8 cellular contexts compared by ENCODE assay signal in the genomic region with DNA sequence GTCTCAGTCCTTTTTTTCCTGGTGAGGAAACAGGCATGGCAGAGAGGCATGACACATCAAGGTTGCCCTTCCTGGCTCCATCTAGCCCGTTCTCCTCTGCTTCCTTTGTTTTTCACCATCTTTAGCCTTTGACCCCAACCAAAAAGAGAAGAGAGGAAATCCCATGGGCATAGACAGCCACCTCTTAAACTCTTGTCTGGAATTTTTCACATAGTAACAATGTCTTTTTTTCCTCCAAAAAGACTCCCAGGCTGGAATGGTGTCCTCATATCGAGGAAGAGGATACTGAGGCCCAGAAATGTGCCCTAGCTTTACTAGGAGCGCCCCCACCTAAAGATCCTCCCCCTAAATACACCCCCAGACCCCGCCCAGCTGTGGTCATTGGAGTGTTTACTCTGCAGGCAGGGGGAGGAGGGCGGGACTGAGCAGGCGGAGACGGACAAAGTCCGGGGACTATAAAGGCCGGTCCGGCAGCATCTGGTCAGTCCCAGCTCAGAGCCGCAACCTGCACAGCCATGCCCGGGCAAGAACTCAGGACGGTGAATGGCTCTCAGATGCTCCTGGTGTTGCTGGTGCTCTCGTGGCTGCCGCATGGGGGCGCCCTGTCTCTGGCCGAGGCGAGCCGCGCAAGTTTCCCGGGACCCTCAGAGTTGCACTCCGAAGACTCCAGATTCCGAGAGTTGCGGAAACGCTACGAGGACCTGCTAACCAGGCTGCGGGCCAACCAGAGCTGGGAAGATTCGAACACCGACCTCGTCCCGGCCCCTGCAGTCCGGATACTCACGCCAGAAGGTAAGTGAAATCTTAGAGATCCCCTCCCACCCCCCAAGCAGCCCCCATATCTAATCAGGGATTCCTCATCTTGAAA. TPM values are rescaled to one million over a fixed set of nuclear protein-coding genes. Genes with fewer than 3 reads are reported as not detected.
DNase-seq lines count a peak whose midpoint lies in the region; ATAC-seq, FAIRE-seq and TF ChIP-seq lines count a peak whose summit lies in the region.

TSS of gene GDF15 (plus strand) at position 484 of the 868 bp plus-strand sequence. CDS start at position 516, 32 bp downstream.

- peak; percentile 83 for ATAC-seq in body of pancreas

- DNase-seq in SIG-M5 treated with dmso at 0.1 percent for 504 hours (lab: John Stamatoyannopoulos, UW; ENCODE audit: unreplicated experiment): peak; percentile 46
- DNase-seq in SIG-M5 (lab: John Stamatoyannopoulos, UW): no peak
- peak; percentile 87 for DNase-seq in NCI-H460 (ENCODE audit: extremely low read depth, low read depth)
- peak; percentile 91 to 98 (median 94) for DNase-seq in body of pancreas
- DNase-seq in keratinocyte (ENCODE audit: low read depth, low spot score): no peak
- peak in 2 of 3 donors; percentile 16 to 21 for DNase-seq in stimulated activated CD4-positive, alpha-beta T cell treated with anti-CD3 and anti-CD28 coated beads, TNF-alpha, amount 100 ng/mL, for 48 hours (ENCODE audit: low read depth in 3 of 3)
- no peak for DNase-seq in GM19238 (ENCODE audit: insufficient read length, low spot score)
- no peak for DNase-seq in activated T-helper 2 cell treated with anti-CD3 and anti-CD28 coated beads, Interferon-gamma antibody, Interleukin-2, Interleukin-4, amounts not matched to agents 10 μg/mL and 5 μg/mL and 100 μg/mL, durations not matched to agents 14 hours and 24 hours and 36 hours (ENCODE audit: low spot score)

- no peak for FAIRE-seq in keratinocyte (lab: Jason Lieb, UNC)

- dilution Hi-C loops in keratinocyte (cut with MboI; ENCODE audit: extremely low pct_ligation_motif_present, low sequenced_read_pairs): no loop called here

- no peaks in the 10 kb centered on the region for H3K9me1 ChIP-seq in keratinocyte (ENCODE audit: control insufficient read depth, extremely low read depth, insufficient read depth, low read length)

- no peak within 1 kb of the TSS for H2AFZ ChIP-seq in keratinocyte (ENCODE audit: control insufficient read depth, low read length)

- H3K27ac ChIP-seq in body of pancreas (peak within 1 kb of the TSS; percentile 74 to 81 (median 76)), keratinocyte (ENCODE audit: control insufficient read depth, insufficient read depth, low read length) (no peak within 1 kb of the TSS)

- H3K36me3 ChIP-seq in body of pancreas (replicated peaks in 1 of 2; ENCODE audit: insufficient read depth in 1 of 2, low read depth in 2 of 2) (no peaks in the 10 kb centered on the region), keratinocyte (ENCODE audit: control insufficient read depth in 2 of 2, extremely low read depth in 1 of 2, insufficient read depth in 2 of 2, low read length in 2 of 2) (no peaks in the 10 kb centered on the region)

- H3K9ac ChIP-seq in keratinocyte (ENCODE audit: control insufficient read depth, extremely low read depth, insufficient read depth, low read length): peak within 1 kb of the TSS; percentile 57

- no peaks in the 10 kb centered on the region for H4K20me1 ChIP-seq in keratinocyte (ENCODE audit: control insufficient read depth, extremely low read depth, insufficient read depth, low read length)

- intact Hi-C loops in body of pancreas (cut with DNase I): no loop called here
- intact Hi-C loops in activated T-helper 2 cell treated with anti-CD3 and anti-CD28 coated beads, Interferon-gamma antibody, Interleukin-2, Interleukin-4, amounts not matched to agents 10 μg/mL and 5 μg/mL and 100 μg/mL, durations not matched to agents 14 hours and 24 hours and 36 hours (cut with micrococcal nuclease): no loop called here

- no peak within 1 kb of the TSS for H3K27ac Mint-ChIP-seq in activated T-helper 2 cell treated with anti-CD3 and anti-CD28 coated beads, Interferon-gamma antibody, Interleukin-2, Interleukin-4, amounts not matched to agents 10 μg/mL and 5 μg/mL and 100 μg/mL, durations not matched to agents 14 hours and 24 hours and 36 hours

- peaks cover 62% of the 10 kb centered on the region for H3K4me1 ChIP-seq in body of pancreas
- peaks cover 17% of the 10 kb centered on the region for H3K4me1 ChIP-seq in keratinocyte (ENCODE audit: control insufficient read depth, extremely low read depth, insufficient read depth, low read length)

- TF ChIP-seq POLR2A in body of pancreas (IDR thresholded peaks at IDR 0.05): peak; percentile 99

- no peaks in the 10 kb centered on the region for H3K9me3 Mint-ChIP-seq in activated T-helper 2 cell treated with anti-CD3 and anti-CD28 coated beads, Interferon-gamma antibody, Interleukin-2, Interleukin-4, amounts not matched to agents 10 μg/mL and 5 μg/mL and 100 μg/mL, durations not matched to agents 14 hours and 24 hours and 36 hours

- WGBS in body of pancreas, 2 donors: 5 to 14% methylated on average over 12 to 33 of the region's 33 CpGs

- peak within 1 kb of the TSS; percentile 43 for H3K4me2 ChIP-seq in keratinocyte (ENCODE audit: control insufficient read depth, extremely low read depth, insufficient read depth, low read depth, low read length)

- no peaks in the 10 kb centered on the region for H3K9me3 ChIP-seq in body of pancreas
- H3K9me3 ChIP-seq in keratinocyte (ENCODE audit: control insufficient read depth, low read depth, low read length): no peaks in the 10 kb centered on the region

- H3K36me3 Mint-ChIP-seq in activated T-helper 2 cell treated with anti-CD3 and anti-CD28 coated beads, Interferon-gamma antibody, Interleukin-2, Interleukin-4, amounts not matched to agents 10 μg/mL and 5 μg/mL and 100 μg/mL, durations not matched to agents 14 hours and 24 hours and 36 hours (ENCODE audit: low read depth): no peaks in the 10 kb centered on the region

- peak; percentile 38 to 91 (median 73) for TF ChIP-seq CTCF in body of pancreas (IDR thresholded peaks at IDR 0.05)
- peak; percentile 52 to 75 (median 72) for TF ChIP-seq CTCF in keratinocyte (optimal IDR thresholded peaks at IDR 0.05 in 1 of 3, IDR thresholded peaks at IDR 0.05 in 1 of 3, conservative IDR thresholded peaks at IDR 0.05 in 1 of 3; ENCODE audit: extremely low read depth in 1 of 3, insufficient read depth in 2 of 3, low read length in 3 of 3)

- H3K4me1 Mint-ChIP-seq in activated T-helper 2 cell treated with anti-CD3 and anti-CD28 coated beads, Interferon-gamma antibody, Interleukin-2, Interleukin-4, amounts not matched to agents 10 μg/mL and 5 μg/mL and 100 μg/mL, durations not matched to agents 14 hours and 24 hours and 36 hours (ENCODE audit: low read depth): peaks cover 4% of the 10 kb centered on the region

- H3K27me3 ChIP-seq in body of pancreas: no peaks in the 10 kb centered on the region
- H3K27me3 ChIP-seq in keratinocyte (ENCODE audit: control insufficient read depth, extremely low read depth, insufficient read depth, low read length): peaks cover 16% of the 10 kb centered on the region

- no peaks in the 10 kb centered on the region for H3K79me2 ChIP-seq in keratinocyte (ENCODE audit: control insufficient read depth, insufficient read depth, low read length)

- H3K27me3 Mint-ChIP-seq in activated T-helper 2 cell treated with anti-CD3 and anti-CD28 coated beads, Interferon-gamma antibody, Interleukin-2, Interleukin-4, amounts not matched to agents 10 μg/mL and 5 μg/mL and 100 μg/mL, durations not matched to agents 14 hours and 24 hours and 36 hours (ENCODE audit: low read depth): peaks cover 46% of the 10 kb centered on the region

- no peak within 1 kb of the TSS for H3K4me3 Mint-ChIP-seq in activated T-helper 2 cell treated with anti-CD3 and anti-CD28 coated beads, Interferon-gamma antibody, Interleukin-2, Interleukin-4, amounts not matched to agents 10 μg/mL and 5 μg/mL and 100 μg/mL, durations not matched to agents 14 hours and 24 hours and 36 hours (ENCODE audit: low read depth)

- H3K4me3 ChIP-seq in body of pancreas (peak within 1 kb of the TSS; percentile 8 to 16), keratinocyte (ENCODE audit: control insufficient read depth in 2 of 3, extremely low read depth in 1 of 3, insufficient read depth in 2 of 3, low read depth in 1 of 3, low read length in 3 of 3) (peak within 1 kb of the TSS in 2 of 3 experiments; percentile 20 to 54)

RNA-seq across cellular contexts. Expression of gene GDF15, which starts in this region (rescaled TPM):
- total RNA-seq in NCI-H460 (2014; rRNA removed; shearing (Covaris generic)): 281 and 371 TPM in 2 replicates
- polyA plus RNA-seq in NCI-H460 (2014; cell fraction: nucleus; rRNA removed): 116 and 139 TPM in 2 replicates
- 10 to 100 TPM; 40.5 to 86.1 TPM for total RNA-seq in body of pancreas
- 0.27 to 0.49 TPM (median 0.31 TPM) in 3 replicates for polyA plus RNA-seq in keratinocyte
- polyA plus RNA-seq in keratinocyte (2011; ENCODE audit: low read depth): 13.0 TPM
- polyA plus RNA-seq in keratinocyte (2011; cell fraction: cytosol; rRNA removed): 0.56 and 0.99 TPM in 2 replicates
- polyA plus RNA-seq in keratinocyte (2011; cell fraction: nucleus; rRNA removed): 1.9 and 2.4 TPM in 2 replicates
- 0.39 and 61.8 TPM in 2 replicates for polyA plus RNA-seq in keratinocyte (2012; ENCODE audit: low replicate concordance)
- polyA minus RNA-seq in keratinocyte: 0.20 to 1.0 TPM in 2 of 3 replicates, not detected in the other
- polyA minus RNA-seq in keratinocyte (2011; cell fraction: cytosol; rRNA and poly(A)+ RNA removed): not detected
- 1.6 and 2.0 TPM in 2 replicates for polyA minus RNA-seq in keratinocyte (2011; cell fraction: nucleus; rRNA and poly(A)+ RNA removed)
- total RNA-seq in activated T-helper 2 cell treated with anti-CD3 and anti-CD28 coated beads, Interferon-gamma antibody, Interleukin-2, Interleukin-4, amounts not matched to agents 10 μg/mL and 5 μg/mL and 100 μg/mL, durations not matched to agents 14 hours and 24 hours and 36 hours: not detected in 2 replicates

Comparison
In these comparisons a context has a peak if more than half of its experiments do, and no peak if none do; other contexts are left out.
1. RNA of gene GDF15 (total RNA-seq): 281 to 371 TPM in NCI-H460 and 40.5 to 86.1 TPM in body of pancreas; not detected in activated T-helper 2 cell treated with anti-CD3 and anti-CD28 coated beads, Interferon-gamma antibody, Interleukin-2, Interleukin-4, amounts not matched to agents 10 μg/mL and 5 μg/mL and 100 μg/mL, durations not matched to agents 14 hours and 24 hours and 36 hours; every median in the first group is over 10 times any median in the second.
2. DNase-seq: peak in SIG-M5 treated with dmso at 0.1 percent for 504 hours (single experiment), NCI-H460 (single experiment), body of pancreas (4 of 4) and stimulated activated CD4-positive, alpha-beta T cell treated with anti-CD3 and anti-CD28 coated beads, TNF-alpha, amount 100 ng/mL, for 48 hours (2 of 3); none in SIG-M5 (single experiment), keratinocyte (single experiment), GM19238 (single experiment) and activated T-helper 2 cell treated with anti-CD3 and anti-CD28 coated beads, Interferon-gamma antibody, Interleukin-2, Interleukin-4, amounts not matched to agents 10 μg/mL and 5 μg/mL and 100 μg/mL, durations not matched to agents 14 hours and 24 hours and 36 hours (single experiment).